8 cellular contexts compared by ENCODE assay signal in the genomic region with DNA sequence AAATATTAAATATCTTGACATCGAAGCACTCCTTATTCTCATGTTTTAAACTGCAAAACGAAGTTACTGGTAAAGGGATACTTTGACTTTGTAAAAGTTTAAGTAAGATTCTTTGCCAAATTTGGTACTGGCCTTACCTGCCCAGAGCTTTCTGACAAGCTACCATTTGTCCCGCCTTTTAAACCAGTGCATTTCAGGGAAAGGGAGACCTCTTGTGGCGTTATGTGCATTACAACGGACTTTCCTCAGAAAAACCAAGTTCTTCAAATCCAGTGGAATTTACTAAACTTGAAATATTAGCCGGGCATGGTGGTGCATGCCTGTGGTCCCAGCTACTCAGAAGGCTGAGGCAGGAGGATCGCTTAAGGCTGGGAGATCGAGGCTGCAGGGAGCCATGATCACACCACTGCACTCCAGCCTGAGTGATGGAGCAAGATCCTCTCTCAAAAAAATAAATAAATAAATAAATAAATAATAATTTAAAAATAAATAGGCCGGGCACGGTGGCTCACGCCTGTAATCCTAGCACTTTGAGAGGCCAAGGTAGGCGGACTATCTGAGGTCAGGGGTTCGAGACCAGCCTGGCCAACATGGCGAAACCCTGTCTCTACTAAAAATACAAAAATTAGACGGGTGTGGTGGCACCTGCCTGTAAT. TPM values are rescaled to one million over a fixed set of nuclear protein-coding genes. Genes with fewer than 3 reads are reported as not detected.
A peak's percentile ranks its signal among the peaks of the same experiment; 100 is the strongest.
DNase-seq lines count a peak whose midpoint lies in the region; ATAC-seq and TF ChIP-seq lines count a peak whose summit lies in the region.
"Not testable (repeated sequence)": the region's sequence is repeated elsewhere in the genome, so short reads cannot be mapped to it uniquely, and the experiment has no call there.

No MANE protein-coding gene starts in this region.

- POLR2A ChIA-PET in Caco-2 (lab: Charles Lee) = interaction anchor here (0.6 to 1.8 kb wide), 6 partner anchors 53 to 714 kb away, joined by 3 to 13 read pairs (median 4); no protein-coding TSS in a partner anchor
- POLR2A ChIA-PET in T-cell (lab: Charles Lee) = not testable (repeated sequence)

- H3K4me1 ChIP-seq in Caco-2 = peaks cover 30% of the 10 kb centered on the region

- H3K27me3 Mint-ChIP-seq in Caco-2 (ENCODE audit: insufficient read depth, unreplicated experiment) = not testable (repeated sequence)
- H3K27me3 Mint-ChIP-seq in T-cell = peaks cover 35 to 38% of the 10 kb centered on the region in 2 donors

- H3K36me3 ChIP-seq in Caco-2 (ENCODE audit: control insufficient read depth, insufficient read depth, low read length) = not testable (repeated sequence)

- not testable (repeated sequence) for H3K27ac Mint-ChIP-seq in Caco-2 (ENCODE audit: unreplicated experiment); T-cell

- not testable (repeated sequence) for H3K4me3 ChIP-seq in Caco-2 (ENCODE audit: low read depth, low read length); fibroblast of mammary gland (ENCODE audit: control insufficient read depth, low read depth, low read length)

- H3K36me3 Mint-ChIP-seq in Caco-2 (ENCODE audit: insufficient read depth, unreplicated experiment) = peaks cover 15% of the 10 kb centered on the region
- not testable (repeated sequence) for H3K36me3 Mint-ChIP-seq in T-cell

- H3K27me3 ChIP-seq in Caco-2 (replicated peaks; ENCODE audit: control insufficient read depth, insufficient read depth, low read length) = not testable (repeated sequence)

- not testable (repeated sequence) for H3K4me3 Mint-ChIP-seq in Caco-2 (ENCODE audit: unreplicated experiment); T-cell

- ATAC-seq in T-cell (replicated peaks in 1 of 4) = peak; percentile 37 to 57 (median 45)

- DNase-seq in Caco-2 (peak; percentile 87 to 91), HK-2 (ENCODE audit: unreplicated experiment) (peak; percentile 66), NCI-H226 (peak; percentile 30), T-cell (peak in 21 of 34 experiments; percentile 12 to 54 (median 38)), fibroblast of mammary gland (ENCODE audit: low read depth) (peak; percentile 77), middle frontal gyrus (ENCODE audit: extremely low spot score, low spot score) (peak; percentile 29)
- DNase-seq in activated naive CD4-positive, alpha-beta T cell treated with anti-CD3 and anti-CD28 coated beads, Interleukin-2, amount 50 U/mL, for 16 hours = peak; percentile 46
- DNase-seq in stimulated activated naive CD4-positive, alpha-beta T cell (lab: John Stamatoyannopoulos, UW) = peak in 5 of 6 experiments; percentile 7 to 59 (median 31)

- peak; percentile 97 for TF ChIP-seq CTCF in Caco-2 (IDR thresholded peaks at IDR 0.05; ENCODE audit: insufficient read depth in 1 of 2, low read depth in 1 of 2, low read length in 1 of 2, severe bottlenecking in 1 of 2, unreplicated experiment in 1 of 2)
- TF ChIP-seq CTCF in fibroblast of mammary gland (conservative IDR thresholded peaks at IDR 0.05; ENCODE audit: control insufficient read depth, insufficient read depth, low read depth, low read length) = peak; percentile 88

- H3K4me1 Mint-ChIP-seq in Caco-2 (ENCODE audit: low read depth, unreplicated experiment) (peaks cover 20% of the 10 kb centered on the region), T-cell (peaks cover 9 to 18% (median 16%) of the 10 kb centered on the region in 3 donors)

- CTCF ChIA-PET in Caco-2 (lab: Charles Lee) (interaction anchor here (0.5 to 6.0 kb wide), 44 partner anchors 7 to 741 kb away, joined by 3 to 439 read pairs (median 4); a partner anchor contains a TSS), T-cell (lab: Charles Lee) (interaction anchor here (0.6 to 2.8 kb wide), 13 partner anchors 10 to 742 kb away, joined by 3 to 37 read pairs (median 5); a partner anchor contains a TSS)

- BruUV-seq in Caco-2 (replicated peaks; lab: Mats Ljungman, UMichigan) = not testable (repeated sequence)

- intact Hi-C loops in Caco-2 (cut with micrococcal nuclease; ENCODE audit: unreplicated experiment) = loop anchor here (1.0 to 2.0 kb wide), 3 partner anchors 53 to 134 kb away; no protein-coding TSS in a partner anchor

- H3K9me3 Mint-ChIP-seq in Caco-2 (ENCODE audit: unreplicated experiment); T-cell: not testable (repeated sequence)

- not testable (repeated sequence) for H3K9me3 ChIP-seq in Caco-2

RNA-seq across cellular contexts. Expression of a gene that starts 3.3 kb away (rescaled TPM):
- total RNA-seq in Caco-2 (2022) = 10.5 and 11.1 TPM in 2 replicates
- under 1 TPM in 3 of 5 donors, not detected in 2; 0.06 to 0.15 (median 0.09) TPM for total RNA-seq in T-cell

RNA-seq across cellular contexts. Expression of a gene that starts 20.2 kb away (rescaled TPM):
- 79.7 and 82.3 TPM in 2 replicates for total RNA-seq in Caco-2 (2022)
- 10 to 100 TPM; 28.7 to 96.7 (median 35.4) TPM for total RNA-seq in T-cell

RNA-seq across cellular contexts. Expression of a gene that starts 56.8 kb away (rescaled TPM):
- 2.5 and 4.2 TPM in 2 replicates for total RNA-seq in Caco-2 (2022)
- not detected for total RNA-seq in T-cell

Comparison
In these comparisons a context has a peak if more than half of its experiments do, and no peak if none do; other contexts are left out.
1. DNase-seq: peak in every context shown above with its lines; median percentile 89 in Caco-2; 77 in fibroblast of mammary gland; 66 in HK-2; 46 in activated naive CD4-positive, alpha-beta T cell treated with anti-CD3 and anti-CD28 coated beads, Interleukin-2, amount 50 U/mL, for 16 hours; 38 in T-cell; 31 in stimulated activated naive CD4-positive, alpha-beta T cell; 30 in NCI-H226; 29 in middle frontal gyrus.